In genomic region chr2:143379955-143380354, GRCh38 we compare ENCODE assay signal across 7 cellular contexts.
"Had no signal": no experiment of that assay in that cellular context is flagged by ENCODE, and none has a peak within 500 bp of the region (broad histone marks: within the 10 kb centered on the region; RNA-seq: fewer than 3 reads in every experiment).

No MANE protein-coding gene starts in this region.

- H3K4me3 ChIP-seq: GM23338 had no signal

- ATAC-seq: GM23338 had no signal

- FAIRE-seq: H1, H54, HTR-8/SVneo had no signal

- DNase-seq: H9, HCEC 1CT, KBM-7 had no signal

- H3K4me2 ChIP-seq: GM23338 had no signal

- H2AFZ ChIP-seq: GM23338 had no signal
